ENCODE assay signal across 15 cellular contexts in genomic region chr1:202836616-202837403, GRCh38. TPM values are rescaled to one million over a fixed set of nuclear protein-coding genes. Genes with fewer than 3 reads are reported as not detected.
DNase-seq lines count a peak whose midpoint lies in the region; ATAC-seq and TF ChIP-seq lines count a peak whose summit lies in the region.
"Had no signal": no experiment of that assay in that cellular context is flagged by ENCODE, and none has a peak within 500 bp of the region (broad histone marks: within the 10 kb centered on the region; RNA-seq: fewer than 3 reads in every experiment).

No MANE protein-coding gene starts in this region.

- peaks cover 30% of the 10 kb centered on the region for H3K4me1 Mint-ChIP-seq in CD14-positive monocyte
- H3K4me1 Mint-ChIP-seq in T-helper 17 cell: peaks cover 34% of the 10 kb centered on the region

- no peak overlapping the region for H3K27ac ChIP-seq in HEK293 (ENCODE audit: extremely low read depth, low read depth, low read length)
- no peak overlapping the region for H3K27ac ChIP-seq in left lung

- WGBS in lower leg skin, 2 donors: 67 to 73% methylated on average over 5 of the region's 5 CpGs

- H3K9me3 ChIP-seq in HEK293 (ENCODE audit: control insufficient read depth, insufficient read depth, low read depth, low read length) (no peaks in the 10 kb centered on the region), T-helper 17 cell (ENCODE audit: control insufficient read depth, low read length, poor library complexity, severe bottlenecking) (no peaks in the 10 kb centered on the region), left lung (no peaks in the 10 kb centered on the region)

- no peaks in the 10 kb centered on the region for H3K27me3 ChIP-seq in left lung

- H3K27ac Mint-ChIP-seq in CD14-positive monocyte: peak overlapping the region in 6 of 7 donors; percentile 12 to 80 (median 58)
- peak overlapping the region; percentile 91 for H3K27ac Mint-ChIP-seq in T-helper 17 cell
- H3K27ac Mint-ChIP-seq: B cell had no signal

- peaks cover 0 to 9% (median 0%) of the 10 kb centered on the region in 7 donors for H3K9me3 Mint-ChIP-seq in CD14-positive monocyte
- H3K9me3 Mint-ChIP-seq: T-cell had no signal

- H3K4me3 ChIP-seq in HEK293 (ENCODE audit: low read depth, low read length): no peak overlapping the region
- no peak overlapping the region for H3K4me3 ChIP-seq in left lung
- H3K4me3 ChIP-seq in lower leg skin (ENCODE audit: low read depth, poor library complexity, severe bottlenecking): no peak overlapping the region

- H3K4me3 Mint-ChIP-seq in CD14-positive monocyte (peak overlapping the region in 1 of 2 donors; percentile 3), T-helper 17 cell (peak overlapping the region; percentile 80)
- H3K4me3 Mint-ChIP-seq: B cell had no signal

- no peak for TF ChIP-seq CTCF in CD14-positive monocyte (IDR thresholded peaks at IDR 0.05)
- TF ChIP-seq CTCF in HEK293 (tag by site-specific recombination; IDR thresholded peaks at IDR 0.05): no peak
- TF ChIP-seq CTCF in left lung (IDR thresholded peaks at IDR 0.05): no peak
- no peak for TF ChIP-seq CTCF in lower leg skin (IDR thresholded peaks at IDR 0.05)

- CTCF ChIA-PET in HEK293 (lab: Yijun Ruan, JAX): no interaction called here

- no peaks in the 10 kb centered on the region for H3K4me1 ChIP-seq in HEK293 (ENCODE audit: control insufficient read depth, insufficient read depth, low read length)
- H3K4me1 ChIP-seq in left lung: peaks cover 0 to 21% of the 10 kb centered on the region in 2 donors

- peaks cover 3 to 6% (median 6%) of the 10 kb centered on the region in 3 donors for H3K27me3 Mint-ChIP-seq in CD14-positive monocyte (ENCODE audit: low read depth in 3 of 3)
- no peaks in the 10 kb centered on the region for H3K27me3 Mint-ChIP-seq in T-helper 17 cell

- TF ChIP-seq POLR2A in lower leg skin (IDR thresholded peaks at IDR 0.05): no peak

- DNase-seq in CD14-positive monocyte (ENCODE audit: low spot score): peak; percentile 61
- DNase-seq in T-helper 17 cell: no peak
- DNase-seq in left lung: no peak
- no peak for DNase-seq in NCI-H2171 treated with DMSO at 0.1 percent for 48 hours (lab: John Stamatoyannopoulos, UW)
- no peak for DNase-seq in NCI-H510A (lab: John Stamatoyannopoulos, UW)
- DNase-seq in lower leg skin (ENCODE audit: low spot score in 2 of 2): no peak
- no peak for DNase-seq in amniotic stem cell (lab: John Stamatoyannopoulos, UW)
- DNase-seq: activated CD4-positive, alpha-beta T cell treated with anti-CD3 and anti-CD28 coated beads, Interleukin-2, amount 50 U/mL, for 1 hour; activated effector memory CD4-positive, alpha-beta T cell treated with anti-CD3 and anti-CD28 coated beads, Interleukin-2, amount 50 U/mL, for 16 hours; H7; kidney glomerular epithelial cell; stimulated activated CD4-positive, alpha-beta T cell treated with anti-CD3 and anti-CD28 coated beads, Interleukin-4, amount 100 ng/mL, for 1 hour had no signal

- POLR2A ChIA-PET in HEK293 (lab: Yijun Ruan, JAX): no interaction called here

- intact Hi-C loops in CD14-positive monocyte (cut with micrococcal nuclease) (no loop called here), left lung (cut with DNase I) (no loop called here), lower leg skin (cut with DNase I; ENCODE audit: low total_unique reads) (no loop called here)

- ATAC-seq in T-helper 17 cell (no peak), left lung (peak; percentile 57)
- ATAC-seq: T-cell had no signal

- H3K36me3 ChIP-seq in HEK293 (ENCODE audit: control insufficient read depth in 2 of 2, insufficient read depth in 1 of 2, low read length in 2 of 2) (no peaks in the 10 kb centered on the region), left lung (no peaks in the 10 kb centered on the region)

- H3K36me3 Mint-ChIP-seq in CD14-positive monocyte (no peaks in the 10 kb centered on the region), T-helper 17 cell (ENCODE audit: low read depth) (no peaks in the 10 kb centered on the region)
- H3K36me3 Mint-ChIP-seq: T-cell had no signal

TF ChIP-seq in HEK293, 187 proteins besides CTCF, POLR2A, EP300 and RAD21:
- TF ChIP-seq KLF1 (tag by site-specific recombination; IDR thresholded peaks at IDR 0.05) (peak; percentile 80), ZNF202 (tag by site-specific recombination; IDR thresholded peaks at IDR 0.05; ENCODE audit: borderline replicate concordance) (no peak), ZNF600 (tag by site-specific recombination; IDR thresholded peaks at IDR 0.05) (peak; percentile 63; the same call in 1 of the 2 replicates)

RNA-seq across cellular contexts. Expression of gene PCAT6, which starts 26.1 kb away (rescaled TPM):
- polyA plus RNA-seq in CD14-positive monocyte: not detected
- under 1 TPM in 1 of 2 donors, not detected in 1; 0.97 TPM for total RNA-seq in T-helper 17 cell
- total RNA-seq in left lung: 1 to 10 TPM; 1.1 to 2.4 TPM
- total RNA-seq in lower leg skin: 1 to 10 TPM; 3.4 to 5.1 (median 4.3) TPM

RNA-seq across cellular contexts. Expression of gene KDM5B, which starts 28.6 kb away (rescaled TPM):
- polyA plus RNA-seq in CD14-positive monocyte: 10 to 100 TPM in 1 of 2 donors, 1 to 10 TPM in 1; 3.4 to 10.6 TPM
- total RNA-seq in T-helper 17 cell: 10 to 100 TPM; 64.2 to 76.2 TPM
- total RNA-seq in left lung: 10 to 100 TPM; 46.4 to 67.4 TPM
- 100 to 1,000 TPM in 2 of 4 donors, 10 to 100 TPM in 2; 74.2 to 113 (median 89.2) TPM for total RNA-seq in lower leg skin

RNA-seq across cellular contexts. Expression of gene RABIF, which starts 52.1 kb away (rescaled TPM):
- polyA plus RNA-seq in CD14-positive monocyte: 10 to 100 TPM; 22.8 to 24.6 TPM
- total RNA-seq in T-helper 17 cell (10 to 100 TPM; 10.3 to 11.1 TPM), left lung (10 to 100 TPM; 11.0 to 15.5 TPM), lower leg skin (1 to 10 TPM; 4.0 to 7.9 (median 5.9) TPM)
